21 cellular contexts compared by ENCODE assay signal in genomic region chr10:71424496-71425194, GRCh38. TPM values are rescaled to one million over a fixed set of nuclear protein-coding genes. Genes with fewer than 3 reads are reported as not detected.
DNase-seq lines count a peak whose midpoint lies in the region; ATAC-seq, FAIRE-seq and TF ChIP-seq lines count a peak whose summit lies in the region.
"Had no signal": no experiment of that assay in that cellular context is flagged by ENCODE, and none has a peak within 500 bp of the region (broad histone marks: within the 10 kb centered on the region; RNA-seq: fewer than 3 reads in every experiment).

No MANE protein-coding gene starts in this region.

- H3K27me3 ChIP-seq in endodermal cell (ENCODE audit: control insufficient read depth, insufficient read depth, low read length, poor library complexity, severe bottlenecking) = no peaks in the 10 kb centered on the region
- H3K27me3 ChIP-seq in right cardiac atrium (ENCODE audit: control insufficient read depth, insufficient read depth) = no peaks in the 10 kb centered on the region
- H3K27me3 ChIP-seq: BE2C had no signal

- H3K4me1 Mint-ChIP-seq in endodermal cell (no peaks in the 10 kb centered on the region), osteocyte (ENCODE audit: unreplicated experiment) (no peaks in the 10 kb centered on the region)

- ATAC-seq in GM18858 (IDR thresholded peaks at IDR 0.05; ENCODE audit: unreplicated experiment) = no peak
- ATAC-seq in right cardiac atrium = no peak

- H3K27me3 Mint-ChIP-seq in endodermal cell (ENCODE audit: insufficient read depth) = peaks cover 5% of the 10 kb centered on the region
- H3K27me3 Mint-ChIP-seq in osteocyte (ENCODE audit: unreplicated experiment) = peaks cover 43% of the 10 kb centered on the region

- DNase-seq in activated CD8-positive, alpha-beta memory T cell treated with anti-CD3 and anti-CD28 coated beads for 24 hours = peak; percentile 21
- DNase-seq in activated CD8-positive, alpha-beta memory T cell treated with anti-CD3 and anti-CD28 coated beads, Interleukin-2, amount 50 U/mL, for 4 hours = no peak
- DNase-seq in endodermal cell (peak; percentile 35), osteocyte (ENCODE audit: extremely low spot score, unreplicated experiment) (peak; percentile 80), urothelium cell line (ENCODE audit: low spot score) (peak; percentile 1), NCI-H2029 treated with DMSO at 0.1 percent for 48 hours (lab: John Stamatoyannopoulos, UW) (no peak), right cardiac atrium (no peak)
- DNase-seq: 8988T, BE2C, GF-D8, NCI-H1105 treated with DMSO at 0.1 percent for 48 hours, NCI-H1694, NCI-H2227 treated with DMSO at 0.1 percent for 48 hours, NCI-H510A treated with DMSO at 0.1 percent for 48 hours, NCI-H774, SHP77 treated with DMSO at 0.1 percent for 48 hours had no signal

- H3K4me3 Mint-ChIP-seq in endodermal cell (no peak overlapping the region), osteocyte (ENCODE audit: unreplicated experiment) (no peak overlapping the region)
- H3K4me3 Mint-ChIP-seq: CD4-positive, alpha-beta T cell had no signal

- H3K4me3 ChIP-seq in endodermal cell (ENCODE audit: low read length) = no peak overlapping the region
- H3K4me3 ChIP-seq in right cardiac atrium (ENCODE audit: low read length) = no peak overlapping the region
- H3K4me3 ChIP-seq: K562 had no signal

- H3K9me3 ChIP-seq in endodermal cell (ENCODE audit: control insufficient read depth, low read length) (no peaks in the 10 kb centered on the region), right cardiac atrium (ENCODE audit: control insufficient read depth, low read length) (no peaks in the 10 kb centered on the region)
- H3K9me3 ChIP-seq: BE2C, Caco-2 had no signal

- H3K4me1 ChIP-seq in endodermal cell (ENCODE audit: control insufficient read depth, insufficient read depth, low read length) (no peaks in the 10 kb centered on the region), right cardiac atrium (ENCODE audit: control insufficient read depth, insufficient read depth, low read length) (no peaks in the 10 kb centered on the region)
- H3K4me1 ChIP-seq: BE2C, Caco-2 had no signal

- H3K27ac ChIP-seq in endodermal cell (ENCODE audit: low read depth, low read length) = no peak overlapping the region
- no peak overlapping the region for H3K27ac ChIP-seq in right cardiac atrium (ENCODE audit: low read length)

- FAIRE-seq in urothelium cell line (lab: Jason Lieb, UNC) = no peak
- FAIRE-seq: GM19239, K562 had no signal

- intact Hi-C loops in right cardiac atrium (cut with DNase I) = no loop called here

- H3K9ac ChIP-seq in endodermal cell (ENCODE audit: extremely low read depth, low read length, poor library complexity, severe bottlenecking) = no peak overlapping the region

- H3K27ac Mint-ChIP-seq in endodermal cell (no peak overlapping the region), osteocyte (ENCODE audit: unreplicated experiment) (no peak overlapping the region)
- H3K27ac Mint-ChIP-seq: CD4-positive, alpha-beta T cell had no signal

- no peaks in the 10 kb centered on the region for H3K36me3 Mint-ChIP-seq in endodermal cell (ENCODE audit: low read depth)
- no peaks in the 10 kb centered on the region for H3K36me3 Mint-ChIP-seq in osteocyte (ENCODE audit: unreplicated experiment)

- TF ChIP-seq CTCF in endodermal cell (conservative IDR thresholded peaks at IDR 0.05) (no peak), osteocyte (IDR thresholded peaks at IDR 0.05) (no peak)

- WGBS in endodermal cell (ENCODE audit: insufficient coverage in 1 of 2, insufficient read length in 1 of 2), 2 experiments = 88 to 91% methylated on average over 6 to 9 of the region's 9 CpGs
- 78% methylated on average over 9 of the region's 9 CpGs for WGBS in right cardiac atrium

- no peaks in the 10 kb centered on the region for H3K36me3 ChIP-seq in endodermal cell (ENCODE audit: control insufficient read depth, insufficient read depth, low read length)
- H3K36me3 ChIP-seq: BE2C had no signal

- H3K9me3 Mint-ChIP-seq in endodermal cell = no peaks in the 10 kb centered on the region
- no peaks in the 10 kb centered on the region for H3K9me3 Mint-ChIP-seq in osteocyte (ENCODE audit: unreplicated experiment)
- H3K9me3 Mint-ChIP-seq: CD4-positive, alpha-beta T cell had no signal

RNA-seq across cellular contexts. Expression of gene CDH23, which starts 27.9 kb away (rescaled TPM):
- total RNA-seq in endodermal cell (1 to 10 TPM; 2.1 to 4.2 TPM), osteocyte (not detected in 2 replicates), right cardiac atrium (1 to 10 TPM; 2.4 to 6.3 (median 5.6) TPM)
- polyA plus RNA-seq in endodermal cell (2013, experiment 1 of 2) = 9.2 TPM
- polyA plus RNA-seq in endodermal cell (2013, experiment 2 of 2) = 10.8 TPM
- 2.9 TPM for polyA plus RNA-seq in right cardiac atrium

Comparison
In these comparisons a context has a peak if more than half of its experiments do, and no peak if none do; other contexts are left out.
1. DNase-seq: peak in activated CD8-positive, alpha-beta memory T cell treated with anti-CD3 and anti-CD28 coated beads for 24 hours (single experiment), endodermal cell (single experiment), osteocyte (single experiment) and urothelium cell line (single experiment); none in activated CD8-positive, alpha-beta memory T cell treated with anti-CD3 and anti-CD28 coated beads, Interleukin-2, amount 50 U/mL, for 4 hours (single experiment), NCI-H2029 treated with DMSO at 0.1 percent for 48 hours (single experiment) and right cardiac atrium (0 of 3).